8 cellular contexts compared by ENCODE assay signal in genomic region chr17:48611213-48611612, GRCh38. TPM values are rescaled to one million over a fixed set of nuclear protein-coding genes. Genes with fewer than 3 reads are reported as not detected.
DNase-seq lines count a peak whose midpoint lies in the region; ATAC-seq and TF ChIP-seq lines count a peak whose summit lies in the region.

No MANE protein-coding gene starts in this region.

- H3K4me3 ChIP-seq in HUES48 (ENCODE audit: low read depth, low read length), result 0 out of 2 replicates have a peak overlapping the region, but pooled peaks have one; percentile 51
- peak overlapping the region; percentile 75 for H3K4me3 ChIP-seq in astrocyte of the spinal cord (ENCODE audit: low read depth, low read length)
- H3K4me3 ChIP-seq in naive thymus-derived CD4-positive, alpha-beta T cell (ENCODE audit: low read length), result peak overlapping the region; percentile 81

- intact Hi-C loops in CD4-positive, alpha-beta T cell (cut with DNase I, micrococcal nuclease), result loop anchor here in 1 of 2 experiments (5.0 to 10.0 kb wide), 2 partner anchors 274 to 766 kb away; partner anchors contain the start of gene SCRN2
- intact Hi-C loops in naive thymus-derived CD4-positive, alpha-beta T cell (cut with micrococcal nuclease), result loop anchor here (5.0 to 10.0 kb wide), 5 partner anchors 116 to 1354 kb away; partner anchors contain the start of genes DLX4 (in 1 of the 2), HOXB13 (in 1 of the 2), IGF2BP1 (in 1 of the 2) and PNPO (in 1 of the 2)

- peaks cover 80% of the 10 kb centered on the region for H3K27me3 ChIP-seq in CD4-positive, alpha-beta T cell (ENCODE audit: control insufficient read depth, insufficient read depth, low read length)
- peaks cover 100% of the 10 kb centered on the region for H3K27me3 ChIP-seq in HUES48 (ENCODE audit: control insufficient read depth, insufficient read depth, low read length)
- peaks cover 17 to 50% of the 10 kb centered on the region in 2 donors for H3K27me3 ChIP-seq in naive thymus-derived CD4-positive, alpha-beta T cell (ENCODE audit: control insufficient read depth in 2 of 2, insufficient read depth in 2 of 2, low read length in 2 of 2)

- CTCF ChIA-PET in CD4-positive, alpha-beta T cell (lab: Charles Lee), result no interaction called here
- CTCF ChIA-PET in naive thymus-derived CD4-positive, alpha-beta T cell (lab: Charles Lee), result no interaction called here

- H3K27ac Mint-ChIP-seq in CD4-positive, alpha-beta T cell, result no peak overlapping the region
- peak overlapping the region in 6 of 9 donors; percentile 26 to 77 (median 68) for H3K27ac Mint-ChIP-seq in naive thymus-derived CD4-positive, alpha-beta T cell

- H3K4me1 Mint-ChIP-seq in CD4-positive, alpha-beta T cell (ENCODE audit: low read depth), result peaks cover 52% of the 10 kb centered on the region
- peaks cover 30 to 49% (median 44%) of the 10 kb centered on the region in 7 donors for H3K4me1 Mint-ChIP-seq in naive thymus-derived CD4-positive, alpha-beta T cell

- POLR2A ChIA-PET in CD4-positive, alpha-beta T cell (lab: Charles Lee), result no interaction called here
- POLR2A ChIA-PET in naive thymus-derived CD4-positive, alpha-beta T cell (lab: Charles Lee), result no interaction called here

- no peak for ATAC-seq in CD4-positive, alpha-beta T cell (ENCODE audit: poor library complexity)
- no peak for ATAC-seq in naive thymus-derived CD4-positive, alpha-beta T cell
- no peak for ATAC-seq in GM21825 (IDR thresholded peaks at IDR 0.05; ENCODE audit: unreplicated experiment)
- no peak for ATAC-seq in HG03521 (IDR thresholded peaks at IDR 0.05; ENCODE audit: unreplicated experiment)

- H3K9ac ChIP-seq in HUES48 (ENCODE audit: low read depth, low read length), result no peak overlapping the region

- no peaks in the 10 kb centered on the region for H3K9me3 Mint-ChIP-seq in CD4-positive, alpha-beta T cell
- peaks cover 0 to 1% (median 0%) of the 10 kb centered on the region in 11 donors for H3K9me3 Mint-ChIP-seq in naive thymus-derived CD4-positive, alpha-beta T cell

- no peaks in the 10 kb centered on the region for H3K36me3 ChIP-seq in HUES48 (ENCODE audit: control insufficient read depth, insufficient read depth, low read length)
- no peaks in the 10 kb centered on the region for H3K36me3 ChIP-seq in naive thymus-derived CD4-positive, alpha-beta T cell (ENCODE audit: control insufficient read depth in 2 of 3, insufficient read depth in 3 of 3, low read length in 3 of 3)

- H3K4me3 Mint-ChIP-seq in CD4-positive, alpha-beta T cell, result peak overlapping the region; percentile 89
- peak overlapping the region; percentile 74 to 97 (median 90) for H3K4me3 Mint-ChIP-seq in naive thymus-derived CD4-positive, alpha-beta T cell

- H3K4me1 ChIP-seq in HUES48 (ENCODE audit: control insufficient read depth, insufficient read depth, low read length), result peaks cover 7% of the 10 kb centered on the region; the same call in 1 of the 2 replicates
- peaks cover 28 to 42% of the 10 kb centered on the region in 2 donors for H3K4me1 ChIP-seq in naive thymus-derived CD4-positive, alpha-beta T cell (ENCODE audit: control insufficient read depth in 2 of 2, insufficient read depth in 2 of 2, low read length in 2 of 2)

- TF ChIP-seq CTCF in CD4-positive, alpha-beta T cell (IDR thresholded peaks at IDR 0.05), result no peak
- TF ChIP-seq CTCF in astrocyte of the spinal cord (IDR thresholded peaks at IDR 0.05; ENCODE audit: low read depth, low read length), result no peak

- peaks cover 92% of the 10 kb centered on the region for H3K27me3 Mint-ChIP-seq in CD4-positive, alpha-beta T cell
- peaks cover 76 to 87% (median 79%) of the 10 kb centered on the region in 5 donors for H3K27me3 Mint-ChIP-seq in naive thymus-derived CD4-positive, alpha-beta T cell

- H3K27ac ChIP-seq in CD4-positive, alpha-beta T cell (ENCODE audit: low read depth, low read length), result no peak overlapping the region
- no peak overlapping the region for H3K27ac ChIP-seq in HUES48 (ENCODE audit: low read depth, low read length)
- no peak overlapping the region for H3K27ac ChIP-seq in naive thymus-derived CD4-positive, alpha-beta T cell (ENCODE audit: low read depth, low read length)

- no peaks in the 10 kb centered on the region for H3K36me3 Mint-ChIP-seq in CD4-positive, alpha-beta T cell (ENCODE audit: low read depth)
- peaks cover 0 to 1% (median 0%) of the 10 kb centered on the region in 5 donors for H3K36me3 Mint-ChIP-seq in naive thymus-derived CD4-positive, alpha-beta T cell

- DNase-seq in CD4-positive, alpha-beta T cell, result no peak
- DNase-seq in astrocyte of the spinal cord (ENCODE audit: low read depth, low spot score), result peak; percentile 49
- DNase-seq in naive thymus-derived CD4-positive, alpha-beta T cell, result no peak
- no peak for DNase-seq in NCI-H2029 (lab: John Stamatoyannopoulos, UW)
- no peak for DNase-seq in activated CD4-positive, alpha-beta T cell treated with anti-CD3 and anti-CD28 coated beads for 48 hours

- in situ Hi-C loops in astrocyte of the spinal cord (cut with HindIII; ENCODE audit: low sequenced_read_pairs), result no loop called here

- no peaks in the 10 kb centered on the region for H3K9me3 ChIP-seq in CD4-positive, alpha-beta T cell (ENCODE audit: control insufficient read depth, low read length)
- H3K9me3 ChIP-seq in HUES48 (ENCODE audit: control insufficient read depth, insufficient read depth, low read length), result no peaks in the 10 kb centered on the region
- H3K9me3 ChIP-seq in naive thymus-derived CD4-positive, alpha-beta T cell (ENCODE audit: control insufficient read depth in 2 of 3, low read length in 3 of 3), result no peaks in the 10 kb centered on the region

RNA-seq across cellular contexts. Expression of gene HOXB7, which starts 0.4 kb away (rescaled TPM):
- total RNA-seq in CD4-positive, alpha-beta T cell, result not detected
- under 1 TPM in 1 of 5 experiments, not detected in 4; 0.31 TPM for total RNA-seq in naive thymus-derived CD4-positive, alpha-beta T cell
- polyA plus RNA-seq in naive thymus-derived CD4-positive, alpha-beta T cell, result not detected

RNA-seq across cellular contexts. Expression of gene HOXB8, which starts 3.9 kb away (rescaled TPM):
- not detected for total RNA-seq in CD4-positive, alpha-beta T cell
- total RNA-seq in naive thymus-derived CD4-positive, alpha-beta T cell, result not detected
- polyA plus RNA-seq in naive thymus-derived CD4-positive, alpha-beta T cell, result not detected

RNA-seq across cellular contexts. Expression of gene HOXB6, which starts 6.4 kb away (rescaled TPM):
- total RNA-seq in CD4-positive, alpha-beta T cell, result not detected
- under 1 TPM in 1 of 5 experiments, not detected in 4; 0.34 TPM for total RNA-seq in naive thymus-derived CD4-positive, alpha-beta T cell
- polyA plus RNA-seq in naive thymus-derived CD4-positive, alpha-beta T cell, result not detected

RNA-seq across cellular contexts. Expression of gene HOXB9, which starts 14.9 kb away (rescaled TPM):
- not detected for total RNA-seq in CD4-positive, alpha-beta T cell
- total RNA-seq in naive thymus-derived CD4-positive, alpha-beta T cell, result under 1 TPM in 3 of 5 experiments, not detected in 2; 0.12 to 0.24 (median 0.16) TPM
- polyA plus RNA-seq in naive thymus-derived CD4-positive, alpha-beta T cell, result not detected

RNA-seq across cellular contexts. Expression of gene HOXB5, which starts 17.6 kb away (rescaled TPM):
- total RNA-seq in CD4-positive, alpha-beta T cell, result not detected
- total RNA-seq in naive thymus-derived CD4-positive, alpha-beta T cell, result not detected
- not detected for polyA plus RNA-seq in naive thymus-derived CD4-positive, alpha-beta T cell
